ENCODE assay signal across 7 cellular contexts in genomic region chr14:70907996-70908917, GRCh38. TPM values are rescaled to one million over a fixed set of nuclear protein-coding genes. Genes with fewer than 3 reads are reported as not detected.
A peak's percentile ranks its signal among the peaks of the same experiment; 100 is the strongest.
DNase-seq lines count a peak whose midpoint lies in the region; ATAC-seq, FAIRE-seq and TF ChIP-seq lines count a peak whose summit lies in the region.

No MANE protein-coding gene starts in this region.

- intact Hi-C loops in activated CD8-positive, alpha-beta T cell treated with anti-CD3 and anti-CD28 coated beads for 36 hours (cut with micrococcal nuclease) = loop anchor here (5.0 kb wide), 2 partner anchors 49 to 64 kb away; no protein-coding TSS in a partner anchor
- intact Hi-C loops in right lobe of liver (cut with DNase I) = loop anchor here in 1 of 2 donors (5.0 kb wide), 1 partner anchor 86 kb away; no protein-coding TSS in a partner anchor

- no peaks in the 10 kb centered on the region for H3K9me3 Mint-ChIP-seq in activated CD8-positive, alpha-beta T cell treated with anti-CD3 and anti-CD28 coated beads for 36 hours

- peaks cover 66% of the 10 kb centered on the region for H3K4me1 Mint-ChIP-seq in activated CD8-positive, alpha-beta T cell treated with anti-CD3 and anti-CD28 coated beads for 36 hours (ENCODE audit: low read depth)

- ATAC-seq in HG02610 (IDR thresholded peaks at IDR 0.05; ENCODE audit: unreplicated experiment) (peak; percentile 11), right lobe of liver (peak; percentile 69 to 73 (median 72))
- ATAC-seq in activated CD8-positive, alpha-beta T cell treated with anti-CD3 and anti-CD28 coated beads for 36 hours = peak; percentile 32

- no peaks in the 10 kb centered on the region for H3K27me3 ChIP-seq in right lobe of liver

- H3K4me3 ChIP-seq in right lobe of liver = peak overlapping the region; percentile 75 to 94 (median 90)

- H3K36me3 ChIP-seq in right lobe of liver = no peaks in the 10 kb centered on the region

- POLR2A ChIA-PET in activated CD8-positive, alpha-beta T cell treated with anti-CD3 and anti-CD28 coated beads for 36 hours (lab: Charles Lee) = interaction anchor here (0.6 to 12.3 kb wide), 15 partner anchors 9 to 86 kb away, joined by 3 to 163 read pairs (median 4); no protein-coding TSS in a partner anchor

- no peak for TF ChIP-seq CTCF in activated CD8-positive, alpha-beta T cell treated with anti-CD3 and anti-CD28 coated beads for 36 hours (IDR thresholded peaks at IDR 0.05)
- TF ChIP-seq CTCF in right lobe of liver (IDR thresholded peaks at IDR 0.05) = no peak

- peak overlapping the region; percentile 97 for H3K4me3 Mint-ChIP-seq in activated CD8-positive, alpha-beta T cell treated with anti-CD3 and anti-CD28 coated beads for 36 hours

- H3K27ac Mint-ChIP-seq in activated CD8-positive, alpha-beta T cell treated with anti-CD3 and anti-CD28 coated beads for 36 hours = peak overlapping the region; percentile 95

- H3K4me1 ChIP-seq in right lobe of liver = peaks cover 0 to 32% (median 11%) of the 10 kb centered on the region in 4 donors

- H3K27ac ChIP-seq in right lobe of liver = peak overlapping the region; percentile 86 to 93 (median 92)

- WGBS in right lobe of liver (ENCODE audit: insufficient coverage, low coverage, low lambda C conversion rate, missing lambda C conversion rate) = under 1% methylated on average over 18 of the region's 85 CpGs

- no peak for DNase-seq in GM18507 (ENCODE audit: extremely low spot score, insufficient read length, low read depth)
- DNase-seq in NCI-H1092 (lab: John Stamatoyannopoulos, UW) = peak; percentile 30
- DNase-seq in activated CD8-positive, alpha-beta T cell treated with anti-CD3 and anti-CD28 coated beads for 36 hours = peak; percentile 75
- DNase-seq in effector CD4-positive, alpha-beta T cell = peak; percentile 49
- peak; percentile 69 to 86 (median 80) for DNase-seq in right lobe of liver
- DNase-seq in stimulated activated CD4-positive, alpha-beta T cell treated with anti-CD3 and anti-CD28 coated beads, TNF-alpha, amount 100 ng/mL, for 24 hours (ENCODE audit: low read depth in 3 of 3) = peak; percentile 15 to 48 (median 32)

- no peaks in the 10 kb centered on the region for H3K9me3 ChIP-seq in right lobe of liver

- no peaks in the 10 kb centered on the region for H3K27me3 Mint-ChIP-seq in activated CD8-positive, alpha-beta T cell treated with anti-CD3 and anti-CD28 coated beads for 36 hours

- peak; percentile 91 for FAIRE-seq in GM18507 (lab: Jason Lieb, UNC)

- H3K36me3 Mint-ChIP-seq in activated CD8-positive, alpha-beta T cell treated with anti-CD3 and anti-CD28 coated beads for 36 hours (ENCODE audit: low read depth) = peaks cover 14% of the 10 kb centered on the region

- CTCF ChIA-PET in activated CD8-positive, alpha-beta T cell treated with anti-CD3 and anti-CD28 coated beads for 36 hours (lab: Charles Lee) = interaction anchor here (0.7 to 4.4 kb wide), 21 partner anchors 12 to 104 kb away, joined by 3 to 98 read pairs (median 11); partner anchors contain the start of gene MAP3K9

- peak; percentile 58 for TF ChIP-seq POLR2A in right lobe of liver (IDR thresholded peaks at IDR 0.05)

RNA-seq across cellular contexts. Expression of gene PCNX1, which starts 1.0 kb away (rescaled TPM):
- total RNA-seq in activated CD8-positive, alpha-beta T cell treated with anti-CD3 and anti-CD28 coated beads for 36 hours = 10 to 100 TPM; 32.7 to 42.6 TPM
- 10 to 100 TPM; 25.4 to 33.2 (median 29.3) TPM for total RNA-seq in right lobe of liver

Comparison
In these comparisons a context has a peak if more than half of its experiments do, and no peak if none do; other contexts are left out.
1. ATAC-seq: peak in every context shown above with its lines; median percentile 72 in right lobe of liver; 32 in activated CD8-positive, alpha-beta T cell treated with anti-CD3 and anti-CD28 coated beads for 36 hours; 11 in HG02610.